1 cellular context compared by ENCODE assay signal in the genomic region with DNA sequence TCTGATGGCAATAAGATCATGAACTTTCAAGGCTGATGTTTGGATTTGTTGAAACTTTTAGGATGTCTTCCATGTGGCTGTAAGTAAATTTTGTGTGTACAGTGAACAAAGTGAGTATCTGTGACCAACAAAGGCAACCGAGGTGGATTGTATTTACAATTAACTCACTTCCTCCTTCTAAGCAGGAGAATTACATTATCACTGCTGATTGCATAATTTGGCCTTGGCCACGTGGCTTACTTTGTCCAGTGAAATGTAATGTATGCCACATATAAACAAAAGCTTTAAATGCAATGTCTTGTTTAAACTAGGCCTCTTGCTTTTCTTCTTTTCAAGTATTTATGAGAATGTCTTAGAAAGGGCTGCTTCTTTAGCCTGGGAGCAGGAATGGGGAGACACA.
TF ChIP-seq lines count a peak whose summit lies in the region.

No MANE protein-coding gene starts in this region.

TF ChIP-seq in IMR-90, 13 proteins besides CTCF, POLR2A, EP300 and RAD21 (continued from another document):
- TF ChIP-seq, protein P1, sequence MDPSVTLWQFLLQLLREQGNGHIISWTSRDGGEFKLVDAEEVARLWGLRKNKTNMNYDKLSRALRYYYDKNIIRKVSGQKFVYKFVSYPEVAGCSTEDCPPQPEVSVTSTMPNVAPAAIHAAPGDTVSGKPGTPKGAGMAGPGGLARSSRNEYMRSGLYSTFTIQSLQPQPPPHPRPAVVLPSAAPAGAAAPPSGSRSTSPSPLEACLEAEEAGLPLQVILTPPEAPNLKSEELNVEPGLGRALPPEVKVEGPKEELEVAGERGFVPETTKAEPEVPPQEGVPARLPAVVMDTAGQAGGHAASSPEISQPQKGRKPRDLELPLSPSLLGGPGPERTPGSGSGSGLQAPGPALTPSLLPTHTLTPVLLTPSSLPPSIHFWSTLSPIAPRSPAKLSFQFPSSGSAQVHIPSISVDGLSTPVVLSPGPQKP (IDR thresholded peaks at IDR 0.05; ENCODE audit: borderline replicate concordance, low read depth, low read length), result no peak
- TF ChIP-seq MXI1 (IDR thresholded peaks at IDR 0.05; ENCODE audit: borderline replicate concordance, low read depth, low read length), result no peak
- TF ChIP-seq RCOR1 (IDR thresholded peaks at IDR 0.05; ENCODE audit: insufficient replicate concordance, low read length), result no peak
- no peak for TF ChIP-seq CHD1 (IDR thresholded peaks at IDR 0.05; ENCODE audit: low read depth, low read length)
- no peak for TF ChIP-seq RFX5 (IDR thresholded peaks at IDR 0.05; ENCODE audit: low read depth, low read length)
- no peak for TF ChIP-seq SMC3 (IDR thresholded peaks at IDR 0.05; ENCODE audit: low read depth, low read length)
- TF ChIP-seq FOS (IDR thresholded peaks at IDR 0.05; ENCODE audit: low read depth, low read length), result no peak
TF ChIP-seq in IMR-90: peak in this region for 2.
